ENCODE assay signal across 30 cellular contexts in the genomic region with DNA sequence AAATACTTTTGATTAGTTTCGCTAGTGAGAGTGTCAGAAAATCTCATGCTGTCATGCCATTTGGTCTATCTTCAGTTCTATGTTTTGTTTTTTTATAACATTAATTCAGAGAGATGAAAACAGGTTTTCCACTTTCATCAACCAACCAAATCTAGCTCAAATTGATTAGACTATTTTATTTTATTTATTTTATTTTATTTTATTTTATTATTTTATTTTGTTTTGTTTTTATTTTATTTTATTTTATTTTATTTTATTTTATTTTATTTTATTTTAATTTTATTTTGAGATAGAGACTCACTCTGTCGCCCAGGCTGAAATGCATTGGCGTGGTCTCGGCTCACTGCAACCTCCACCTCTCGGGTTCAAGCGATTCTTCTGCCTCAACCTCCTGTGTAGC.
"Had no signal": no experiment of that assay in that cellular context is flagged by ENCODE, and none has a peak within 500 bp of the region (broad histone marks: within the 10 kb centered on the region; RNA-seq: fewer than 3 reads in every experiment).

No MANE protein-coding gene starts in this region.

- H3K4me1 Mint-ChIP-seq: naive B cell; naive thymus-derived CD8-positive, alpha-beta T cell; nephron progenitor cell; neural crest cell; stimulated activated effector memory CD8-positive, alpha-beta T cell treated with anti-CD3 and anti-CD28 coated beads, Interleukin-12 subunit alpha, Interleukin-12 subunit beta, amount 100 ng/mL, for 72 hours; stimulated activated naive CD8-positive, alpha-beta T cell treated with anti-CD3 and anti-CD28 coated beads, Interleukin-15, amount 100 ng/mL, for 72 hours had no signal

- H3K4me3 ChIP-seq: ovary, psoas muscle, right lobe of liver, sigmoid colon, suprapubic skin, testis, tibial artery, upper lobe of left lung, vagina had no signal

- H3K4me3 Mint-ChIP-seq: naive B cell; naive thymus-derived CD8-positive, alpha-beta T cell; natural killer cell treated with Interleukin-12 subunit alpha and Interleukin-12 subunit beta and Interleukin-15 and Interleukin-18, amount 100 ng/mL, for 72 hours; nephron progenitor cell; neural crest cell; stimulated activated effector memory CD8-positive, alpha-beta T cell treated with anti-CD3 and anti-CD28 coated beads, Interleukin-12 subunit alpha, Interleukin-12 subunit beta, amount 100 ng/mL, for 72 hours; stimulated activated naive CD8-positive, alpha-beta T cell treated with anti-CD3 and anti-CD28 coated beads, Interleukin-15, amount 100 ng/mL, for 72 hours had no signal

- ATAC-seq: naive thymus-derived CD8-positive, alpha-beta T cell; natural killer cell treated with Interleukin-12 subunit alpha and Interleukin-12 subunit beta and Interleukin-15 and Interleukin-18, amount 100 ng/mL, for 72 hours; psoas muscle; right cardiac atrium; right lobe of liver; stimulated activated effector memory CD8-positive, alpha-beta T cell treated with anti-CD3 and anti-CD28 coated beads, Interleukin-12 subunit alpha, Interleukin-12 subunit beta, amount 100 ng/mL, for 72 hours; stimulated activated naive CD8-positive, alpha-beta T cell treated with anti-CD3 and anti-CD28 coated beads, Interleukin-15, amount 100 ng/mL, for 72 hours; stimulated activated naive CD8-positive, alpha-beta T cell treated with anti-CD3 and anti-CD28 coated beads, Interleukin-15, Interleukin-2, amounts not matched to agents 100 U/mL and 50 U/mL, for 24 hours had no signal

- H3K27me3 Mint-ChIP-seq: naive B cell; naive thymus-derived CD8-positive, alpha-beta T cell; natural killer cell treated with Interleukin-12 subunit alpha and Interleukin-12 subunit beta and Interleukin-15 and Interleukin-18, amount 100 ng/mL, for 72 hours; progenitor cell of endocrine pancreas; stimulated activated naive CD8-positive, alpha-beta T cell treated with anti-CD3 and anti-CD28 coated beads, Interleukin-15, amount 100 ng/mL, for 72 hours had no signal

- H3K27ac Mint-ChIP-seq: naive B cell; naive thymus-derived CD8-positive, alpha-beta T cell; natural killer cell treated with Interleukin-12 subunit alpha and Interleukin-12 subunit beta and Interleukin-15 and Interleukin-18, amount 100 ng/mL, for 72 hours; nephron progenitor cell; progenitor cell of endocrine pancreas; stimulated activated effector memory CD8-positive, alpha-beta T cell treated with anti-CD3 and anti-CD28 coated beads, Interleukin-12 subunit alpha, Interleukin-12 subunit beta, amount 100 ng/mL, for 72 hours; stimulated activated naive CD8-positive, alpha-beta T cell treated with anti-CD3 and anti-CD28 coated beads, Interleukin-15, amount 100 ng/mL, for 72 hours had no signal

- H3K9me3 Mint-ChIP-seq: nephron progenitor cell; neural crest cell; stimulated activated naive CD8-positive, alpha-beta T cell treated with anti-CD3 and anti-CD28 coated beads, Interleukin-15, amount 100 ng/mL, for 72 hours had no signal

- H3K9ac ChIP-seq: parathyroid adenoma had no signal

- H3K9me3 ChIP-seq: ovary, right lobe of liver, suprapubic skin, testis, tibial artery, vagina had no signal

- H3K27ac ChIP-seq: ovary, parathyroid adenoma, psoas muscle, right lobe of liver, sigmoid colon, suprapubic skin, testis, tibial artery, upper lobe of left lung, vagina had no signal

- H3K36me3 ChIP-seq: ovary, right lobe of liver, sigmoid colon, suprapubic skin, tibial artery, upper lobe of left lung, vagina had no signal

- H3K36me3 Mint-ChIP-seq: naive B cell; naive thymus-derived CD8-positive, alpha-beta T cell; natural killer cell treated with Interleukin-12 subunit alpha and Interleukin-12 subunit beta and Interleukin-15 and Interleukin-18, amount 100 ng/mL, for 72 hours; stimulated activated effector memory CD8-positive, alpha-beta T cell treated with anti-CD3 and anti-CD28 coated beads, Interleukin-12 subunit alpha, Interleukin-12 subunit beta, amount 100 ng/mL, for 72 hours had no signal

- FAIRE-seq: small intestine, urothelium cell line had no signal

- DNase-seq: naive B cell; naive thymus-derived CD8-positive, alpha-beta T cell; nephron progenitor cell; occipital lobe; ovary; psoas muscle; sigmoid colon; small intestine; stimulated activated CD4-positive, alpha-beta T cell treated with anti-CD3 and anti-CD28 coated beads, Interleukin-15, amount 100 ng/mL, for 24 hours; stimulated activated CD4-positive, alpha-beta T cell treated with anti-CD3 and anti-CD28 coated beads, Interleukin-2, amount 100 ng/mL, for 24 hours; stimulated activated CD4-positive, alpha-beta T cell treated with anti-CD3 and anti-CD28 coated beads, Interleukin-2, amount 100 ng/mL, for 48 hours; stimulated activated CD4-positive, alpha-beta T cell treated with anti-CD3 and anti-CD28 coated beads, Interleukin-4, amount 100 ng/mL, for 24 hours; stimulated activated naive CD4-positive, alpha-beta T cell; stimulated activated naive CD8-positive, alpha-beta T cell treated with anti-CD3 and anti-CD28 coated beads, Interleukin-15, amount 100 ng/mL, for 72 hours; stimulated activated naive CD8-positive, alpha-beta T cell treated with anti-CD3 and anti-CD28 coated beads, Interleukin-15, Interleukin-2, amounts not matched to agents 100 U/mL and 50 U/mL, for 24 hours; substantia nigra; testis; tibial artery; trophoblast cell; upper lobe of left lung had no signal

- H3K4me1 ChIP-seq: parathyroid adenoma, psoas muscle, right lobe of liver, sigmoid colon, suprapubic skin, testis, tibial artery, upper lobe of left lung, vagina had no signal
